In genomic region chr12:118404876-118405521, GRCh38 we compare ENCODE assay signal across 8 cellular contexts. TPM values are rescaled to one million over a fixed set of nuclear protein-coding genes. Genes with fewer than 3 reads are reported as not detected.
A peak's percentile ranks its signal among the peaks of the same experiment; 100 is the strongest.
DNase-seq lines count a peak whose midpoint lies in the region; ATAC-seq and TF ChIP-seq lines count a peak whose summit lies in the region.

No MANE protein-coding gene starts in this region.

- no peak overlapping the region for H4K91ac ChIP-seq in neuronal stem cell (ENCODE audit: low read depth, low read length, poor library complexity)

- H3K9ac ChIP-seq in OCI-LY1 (ENCODE audit: low read length) (no peak overlapping the region), neuronal stem cell (ENCODE audit: low read depth, low read length, poor library complexity) (no peak overlapping the region)

- no peak overlapping the region for H2BK5ac ChIP-seq in neuronal stem cell (ENCODE audit: low read length)

- H3K18ac ChIP-seq in neuronal stem cell (ENCODE audit: low read length), result no peak overlapping the region

- H2AK5ac ChIP-seq in neuronal stem cell (ENCODE audit: low read depth, low read length), result no peak overlapping the region

- H3K36me3 ChIP-seq in OCI-LY1 (ENCODE audit: insufficient read depth, low read length) (peaks cover 88% of the 10 kb centered on the region), neuronal stem cell (replicated peaks in 1 of 2; ENCODE audit: control insufficient read depth in 2 of 2, insufficient read depth in 2 of 2, low read length in 2 of 2) (peaks cover 15 to 83% of the 10 kb centered on the region in 2 donors), transverse colon (peaks cover 0 to 45% (median 9%) of the 10 kb centered on the region in 4 donors)

- H3K23ac ChIP-seq in neuronal stem cell (ENCODE audit: low read depth, low read length, poor library complexity), result no peak overlapping the region

- ATAC-seq in HG03432 (IDR thresholded peaks at IDR 0.05; ENCODE audit: unreplicated experiment), result peak; percentile 63
- no peak for ATAC-seq in HG02678 (IDR thresholded peaks at IDR 0.05; ENCODE audit: unreplicated experiment)

- H3K4me2 ChIP-seq in OCI-LY1 (ENCODE audit: low read length) (no peak overlapping the region), neuronal stem cell (ENCODE audit: insufficient read depth, low read length, poor library complexity, severe bottlenecking) (no peak overlapping the region)

- TF ChIP-seq EP300 in transverse colon (IDR thresholded peaks at IDR 0.05; ENCODE audit: low read depth), result no peak

- in situ Hi-C loops in transverse colon (cut with MboI; ENCODE audit: low pct_ligation_motif_present in 1 of 4, low pct_unique_long_range_greater_than_20kb in 1 of 4, low sequenced_read_pairs in 3 of 4), result loop anchor here in 3 of 4 donors (25.0 kb wide), 1 partner anchor 632 kb away; no protein-coding TSS in a partner anchor

- no peak overlapping the region for H2AFZ ChIP-seq in OCI-LY1 (ENCODE audit: low read length)
- no peak overlapping the region for H2AFZ ChIP-seq in neuronal stem cell (ENCODE audit: low read length)

- no peaks in the 10 kb centered on the region for H3K9me2 ChIP-seq in OCI-LY1 (ENCODE audit: low read depth, low read length)

- no peaks in the 10 kb centered on the region for H3F3A ChIP-seq in OCI-LY1 (ENCODE audit: insufficient read depth, low read length)

- TF ChIP-seq CTCF in OCI-LY1 (IDR thresholded peaks at IDR 0.05; ENCODE audit: low read length) (peak; percentile 92), transverse colon (IDR thresholded peaks at IDR 0.05) (peak; percentile 66 to 70 (median 69))

- intact Hi-C loops in transverse colon (cut with DNase I; ENCODE audit: low total_unique reads), result loop anchor here (5.0 to 10.0 kb wide), 3 partner anchors 220 to 627 kb away; no protein-coding TSS in a partner anchor

- TF ChIP-seq POLR2A in transverse colon (IDR thresholded peaks at IDR 0.05), result no peak

- no peaks in the 10 kb centered on the region for H3K4me1 ChIP-seq in OCI-LY1 (ENCODE audit: insufficient read depth, low read length, severe bottlenecking)
- H3K4me1 ChIP-seq in neuronal stem cell (ENCODE audit: control insufficient read depth in 2 of 2, insufficient read depth in 1 of 2, low read depth in 1 of 2, low read length in 2 of 2), result no peaks in the 10 kb centered on the region
- H3K4me1 ChIP-seq in transverse colon, result no peaks in the 10 kb centered on the region

- DNase-seq in DMS53 treated with DMSO at 0.1 percent for 48 hours (lab: John Stamatoyannopoulos, UW; ENCODE audit: unreplicated experiment) (peak; percentile 53), activated T-cell treated with anti-CD3 and anti-CD28 coated beads for 1 hour (ENCODE audit: low read depth) (peak; percentile 45), fibroblast of gingiva (ENCODE audit: low read depth) (peak; percentile 48), neuronal stem cell (ENCODE audit: low spot score) (peak; percentile 53), transverse colon (peak; percentile 48)

- no CpG with 5 or more reads among the region's 4 CpGs for WGBS in neuronal stem cell (ENCODE audit: extremely low coverage in 2 of 2, insufficient read length in 2 of 2, insufficient replicate concordance in 1 of 2), 2 donors
- 44 to 48% methylated on average over 4 of the region's 4 CpGs for WGBS in transverse colon (ENCODE audit: low coverage in 1 of 2), 2 donors

- peaks cover 1% of the 10 kb centered on the region for H3K79me1 ChIP-seq in neuronal stem cell (ENCODE audit: low read depth, low read length)

- H3K4ac ChIP-seq in neuronal stem cell (ENCODE audit: low read length), result no peak overlapping the region

- H2BK12ac ChIP-seq in neuronal stem cell (ENCODE audit: low read length), result no peak overlapping the region

- H3K27ac ChIP-seq in OCI-LY1 (ENCODE audit: low read depth, low read length, poor library complexity, severe bottlenecking) (no peak overlapping the region), neuronal stem cell (replicated peaks; ENCODE audit: low read length) (no peak overlapping the region), transverse colon (no peak overlapping the region)

- H2BK15ac ChIP-seq in neuronal stem cell (ENCODE audit: low read length), result no peak overlapping the region

- H3K14ac ChIP-seq in neuronal stem cell (ENCODE audit: low read length), result no peak overlapping the region

- H4K20me1 ChIP-seq in OCI-LY1 (ENCODE audit: insufficient read depth, low read length), result no peaks in the 10 kb centered on the region

- H2BK120ac ChIP-seq in neuronal stem cell (ENCODE audit: low read depth, low read length), result no peak overlapping the region

- H3K4me3 ChIP-seq in OCI-LY1 (ENCODE audit: low read depth, low read length, poor library complexity, severe bottlenecking) (no peak overlapping the region), neuronal stem cell (ENCODE audit: low read length in 2 of 2) (no peak overlapping the region), transverse colon (no peak overlapping the region)

- no peaks in the 10 kb centered on the region for H3K79me2 ChIP-seq in OCI-LY1 (ENCODE audit: insufficient read depth, low read length)

- H4K8ac ChIP-seq in neuronal stem cell (ENCODE audit: low read depth, low read length), result no peak overlapping the region

- H3K9me3 ChIP-seq in OCI-LY1 (ENCODE audit: low read length) (no peaks in the 10 kb centered on the region), neuronal stem cell (replicated peaks in 1 of 2; ENCODE audit: control insufficient read depth in 2 of 2, insufficient read depth in 1 of 2, low read depth in 1 of 2, low read length in 2 of 2) (no peaks in the 10 kb centered on the region), transverse colon (no peaks in the 10 kb centered on the region)

- no peaks in the 10 kb centered on the region for H3K27me3 ChIP-seq in OCI-LY1 (ENCODE audit: insufficient read depth, low read length)
- no peaks in the 10 kb centered on the region for H3K27me3 ChIP-seq in neuronal stem cell (ENCODE audit: control insufficient read depth in 3 of 3, insufficient read depth in 3 of 3, low read depth in 1 of 3, low read length in 3 of 3)
- H3K27me3 ChIP-seq in transverse colon, result no peaks in the 10 kb centered on the region

RNA-seq across cellular contexts. Expression of gene SUDS3, which starts 28.6 kb away (rescaled TPM):
- polyA plus RNA-seq in neuronal stem cell (2013, experiment 1 of 2), result 33.9 TPM
- 34.4 TPM for polyA plus RNA-seq in neuronal stem cell (2013, experiment 2 of 2)
- 10 to 100 TPM; 27.5 to 63.4 (median 45.7) TPM for total RNA-seq in transverse colon

RNA-seq across cellular contexts. Expression of gene TAOK3, which starts 32.3 kb away (rescaled TPM):
- 4.1 TPM for polyA plus RNA-seq in neuronal stem cell (2013, experiment 1 of 2)
- polyA plus RNA-seq in neuronal stem cell (2013, experiment 2 of 2), result 4.5 TPM
- total RNA-seq in transverse colon, result 10 to 100 TPM; 40.4 to 93.2 (median 79.2) TPM
